29 cellular contexts compared by ENCODE assay signal in genomic region chr10:72314263-72314662, GRCh38. TPM values are rescaled to one million over a fixed set of nuclear protein-coding genes. Genes with fewer than 3 reads are reported as not detected.
DNase-seq lines count a peak whose midpoint lies in the region; ATAC-seq and TF ChIP-seq lines count a peak whose summit lies in the region.
"Had no signal": no experiment of that assay in that cellular context is flagged by ENCODE, and none has a peak within 500 bp of the region (broad histone marks: within the 10 kb centered on the region; RNA-seq: fewer than 3 reads in every experiment).

No MANE protein-coding gene starts in this region.

- H3K9me3 ChIP-seq in left ventricle myocardium inferior (replicated peaks) (no peaks in the 10 kb centered on the region), heart right ventricle (no peaks in the 10 kb centered on the region), mesenchymal stem cell (ENCODE audit: control insufficient read depth, low read length) (no peaks in the 10 kb centered on the region), upper lobe of right lung (no peaks in the 10 kb centered on the region)
- H3K9me3 ChIP-seq: right atrium auricular region, testis had no signal

- 97 to 99% methylated on average over 7 of the region's 7 CpGs for WGBS in heart right ventricle, 2 donors
- WGBS in mesenchymal stem cell, result over 99% methylated on average over 7 of the region's 7 CpGs

- no peak overlapping the region for H3K9ac ChIP-seq in mesenchymal stem cell (ENCODE audit: low read length)
- H3K9ac ChIP-seq: parathyroid adenoma had no signal

- no peak overlapping the region for H3K4me2 ChIP-seq in mesenchymal stem cell (ENCODE audit: low read length, poor library complexity, severe bottlenecking)

- no peak overlapping the region for H3K27ac Mint-ChIP-seq in T-helper 2 cell treated with Interferon-gamma antibody and Interleukin-4, amounts not matched to agents 5 μg/mL and 100 μg/mL, for 36 hours
- no peak overlapping the region for H3K27ac Mint-ChIP-seq in immature natural killer cell
- H3K27ac Mint-ChIP-seq: activated B cell treated with CpG ODN at 0.5 μM for 24 hours; activated T-helper 1 cell treated with anti-CD3 and anti-CD28 coated beads, Interleukin-12 subunit alpha, Interleukin-12 subunit beta, Interleukin-2, Interleukin-4 antibody, amounts not matched to agents 30 ng/mL and 10 ng/mL and 1 ng/mL, durations not matched to agents 14 hours and 24 hours and 36 hours had no signal

- H3K9me3 Mint-ChIP-seq in T-helper 2 cell treated with Interferon-gamma antibody and Interleukin-4, amounts not matched to agents 5 μg/mL and 100 μg/mL, for 36 hours, result no peaks in the 10 kb centered on the region
- no peaks in the 10 kb centered on the region for H3K9me3 Mint-ChIP-seq in immature natural killer cell
- H3K9me3 Mint-ChIP-seq: activated B cell treated with CpG ODN at 0.5 μM for 24 hours; activated naive CD4-positive, alpha-beta T cell treated with anti-CD3 and anti-CD28 coated beads for 36 hours; activated T-helper 1 cell treated with anti-CD3 and anti-CD28 coated beads, Interleukin-12 subunit alpha, Interleukin-12 subunit beta, Interleukin-2, Interleukin-4 antibody, amounts not matched to agents 30 ng/mL and 10 ng/mL and 1 ng/mL, durations not matched to agents 14 hours and 24 hours and 36 hours; T-cell had no signal

- H3K4me3 Mint-ChIP-seq in T-helper 2 cell treated with Interferon-gamma antibody and Interleukin-4, amounts not matched to agents 5 μg/mL and 100 μg/mL, for 36 hours, result no peak overlapping the region
- H3K4me3 Mint-ChIP-seq in immature natural killer cell, result no peak overlapping the region
- H3K4me3 Mint-ChIP-seq: activated B cell treated with CpG ODN at 0.5 μM for 24 hours; activated naive CD4-positive, alpha-beta T cell treated with anti-CD3 and anti-CD28 coated beads for 36 hours; activated T-helper 1 cell treated with anti-CD3 and anti-CD28 coated beads, Interleukin-12 subunit alpha, Interleukin-12 subunit beta, Interleukin-2, Interleukin-4 antibody, amounts not matched to agents 30 ng/mL and 10 ng/mL and 1 ng/mL, durations not matched to agents 14 hours and 24 hours and 36 hours had no signal

- H3K4me3 ChIP-seq in left ventricle myocardium inferior (no peak overlapping the region), heart right ventricle (no peak overlapping the region), mesenchymal stem cell (ENCODE audit: insufficient read depth in 1 of 2, low read depth in 1 of 2, low read length in 2 of 2) (no peak overlapping the region), upper lobe of right lung (no peak overlapping the region)
- H3K4me3 ChIP-seq: right atrium auricular region, smooth muscle cell, testis had no signal

- no peak for TF ChIP-seq CTCF in left ventricle myocardium inferior (IDR thresholded peaks at IDR 0.05; ENCODE audit: borderline replicate concordance)
- no peak for TF ChIP-seq CTCF in heart right ventricle (IDR thresholded peaks at IDR 0.05)
- TF ChIP-seq CTCF in VCaP (conservative IDR thresholded peaks at IDR 0.05), result no peak
- TF ChIP-seq CTCF in upper lobe of right lung (IDR thresholded peaks at IDR 0.05), result no peak

- H3K4me1 ChIP-seq in left ventricle myocardium inferior, result peaks cover 72% of the 10 kb centered on the region
- H3K4me1 ChIP-seq in heart right ventricle, result peaks cover 37 to 70% (median 66%) of the 10 kb centered on the region in 9 donors
- peaks cover 23% of the 10 kb centered on the region for H3K4me1 ChIP-seq in mesenchymal stem cell (ENCODE audit: control insufficient read depth, insufficient read depth, low read depth, low read length)
- H3K4me1 ChIP-seq in upper lobe of right lung, result peaks cover 67% of the 10 kb centered on the region

- no peaks in the 10 kb centered on the region for H3K27me3 Mint-ChIP-seq in T-helper 2 cell treated with Interferon-gamma antibody and Interleukin-4, amounts not matched to agents 5 μg/mL and 100 μg/mL, for 36 hours (ENCODE audit: low read depth)
- peaks cover 3 to 7% (median 7%) of the 10 kb centered on the region in 3 donors for H3K27me3 Mint-ChIP-seq in immature natural killer cell (ENCODE audit: low read depth in 3 of 3)
- H3K27me3 Mint-ChIP-seq: activated B cell treated with CpG ODN at 0.5 μM for 24 hours, T-cell had no signal

- intact Hi-C loops in left ventricle myocardium inferior (cut with micrococcal nuclease), result no loop called here
- intact Hi-C loops in heart right ventricle (cut with DNase I), result no loop called here
- intact Hi-C loops in upper lobe of right lung (cut with DNase I), result no loop called here

- no peaks in the 10 kb centered on the region for H3K79me1 ChIP-seq in mesenchymal stem cell (replicated peaks; ENCODE audit: low read length, poor library complexity, severe bottlenecking)

- no peak for ATAC-seq in heart right ventricle
- no peak for ATAC-seq in upper lobe of right lung
- ATAC-seq: left colon; stimulated activated naive CD8-positive, alpha-beta T cell treated with anti-CD3 and anti-CD28 coated beads, Interleukin-15, Interleukin-2, amounts not matched to agents 100 U/mL and 50 U/mL, for 24 hours; T-cell had no signal

- no peak overlapping the region for H2AK5ac ChIP-seq in mesenchymal stem cell (ENCODE audit: low read length, severe bottlenecking)

- H3K23ac ChIP-seq in mesenchymal stem cell (ENCODE audit: low read length in 2 of 2), result no peak overlapping the region

- H4K8ac ChIP-seq in mesenchymal stem cell (ENCODE audit: low read length), result no peak overlapping the region

- H4K91ac ChIP-seq in mesenchymal stem cell (ENCODE audit: low read length), result peak overlapping the region; percentile 81

- H3K4me1 Mint-ChIP-seq in T-helper 2 cell treated with Interferon-gamma antibody and Interleukin-4, amounts not matched to agents 5 μg/mL and 100 μg/mL, for 36 hours (ENCODE audit: low read depth), result peaks cover 49% of the 10 kb centered on the region
- peaks cover 56 to 60% of the 10 kb centered on the region in 2 donors for H3K4me1 Mint-ChIP-seq in immature natural killer cell

- H2BK120ac ChIP-seq in mesenchymal stem cell (ENCODE audit: low read depth, low read length), result no peak overlapping the region

- H3K4ac ChIP-seq in mesenchymal stem cell (ENCODE audit: low read depth in 1 of 2, low read length in 2 of 2), result peak overlapping the region in 1 of 2 experiments; percentile 42

- no peaks in the 10 kb centered on the region for H3K36me3 ChIP-seq in left ventricle myocardium inferior
- no peaks in the 10 kb centered on the region for H3K36me3 ChIP-seq in heart right ventricle
- no peaks in the 10 kb centered on the region for H3K36me3 ChIP-seq in mesenchymal stem cell (ENCODE audit: control insufficient read depth in 1 of 2, insufficient read depth in 2 of 2, low read depth in 1 of 2, low read length in 2 of 2)
- no peaks in the 10 kb centered on the region for H3K36me3 ChIP-seq in upper lobe of right lung
- H3K36me3 ChIP-seq: brain microvascular endothelial cell, right atrium auricular region had no signal

- H3K18ac ChIP-seq in mesenchymal stem cell (ENCODE audit: low read depth in 1 of 2, low read length in 2 of 2), result peak overlapping the region in 1 of 2 experiments; percentile 65

- H2BK12ac ChIP-seq in mesenchymal stem cell (ENCODE audit: low read length in 2 of 2), result peak overlapping the region in 1 of 2 experiments; percentile 57

- no peak overlapping the region for H2BK5ac ChIP-seq in mesenchymal stem cell (ENCODE audit: low read depth, low read length, poor library complexity, severe bottlenecking)

- no peak overlapping the region for H2AFZ ChIP-seq in mesenchymal stem cell (ENCODE audit: low read depth, low read length)

- H3K36me3 Mint-ChIP-seq in T-helper 2 cell treated with Interferon-gamma antibody and Interleukin-4, amounts not matched to agents 5 μg/mL and 100 μg/mL, for 36 hours (ENCODE audit: low read depth), result peaks cover 4% of the 10 kb centered on the region
- no peaks in the 10 kb centered on the region for H3K36me3 Mint-ChIP-seq in immature natural killer cell
- H3K36me3 Mint-ChIP-seq: T-cell had no signal

- H3K14ac ChIP-seq in mesenchymal stem cell (ENCODE audit: low read length in 2 of 2), result no peak overlapping the region

- H2BK15ac ChIP-seq in mesenchymal stem cell (ENCODE audit: low read depth, poor library complexity, severe bottlenecking), result no peak overlapping the region

- H3K27me3 ChIP-seq in left ventricle myocardium inferior (ENCODE audit: low read depth) (no peaks in the 10 kb centered on the region), heart right ventricle (no peaks in the 10 kb centered on the region), mesenchymal stem cell (ENCODE audit: control insufficient read depth in 1 of 2, insufficient read depth in 1 of 2, low read length in 2 of 2) (no peaks in the 10 kb centered on the region), upper lobe of right lung (no peaks in the 10 kb centered on the region)
- H3K27me3 ChIP-seq: brain microvascular endothelial cell, right atrium auricular region, testis had no signal

- H3K27ac ChIP-seq in left ventricle myocardium inferior (replicated peaks) (peak overlapping the region; percentile 91), heart right ventricle (peak overlapping the region in 5 of 10 donors; percentile 67 to 99 (median 91)), VCaP (peak overlapping the region; percentile 82; the same call in 1 of the 2 replicates), mesenchymal stem cell (ENCODE audit: low read length, poor library complexity, severe bottlenecking) (no peak overlapping the region), upper lobe of right lung (peak overlapping the region; percentile 65)
- H3K27ac ChIP-seq: brain microvascular endothelial cell had no signal

- DNase-seq in left ventricle myocardium inferior, result no peak
- DNase-seq in heart right ventricle, result no peak
- no peak for DNase-seq in mesenchymal stem cell
- no peak for DNase-seq in upper lobe of right lung
- no peak for DNase-seq in NCI-H1436 treated with DMSO at 0.1 percent for 48 hours (lab: John Stamatoyannopoulos, UW)
- DNase-seq in T-helper 2 cell treated with Interferon-gamma antibody and Interleukin-4, amounts not matched to agents 5 μg/mL and 100 μg/mL, for 36 hours (ENCODE audit: low spot score), result no peak
- DNase-seq in immature natural killer cell, result no peak
- DNase-seq: activated B cell treated with CpG ODN at 0.5 μM for 24 hours; activated CD4-positive, alpha-beta T cell treated with anti-CD3 and anti-CD28 coated beads, Interleukin-2, amount 50 U/mL, for 48 hours; activated CD8-positive, alpha-beta memory T cell treated with anti-CD3 and anti-CD28 coated beads, Interleukin-2, amount 50 U/mL, for 48 hours; activated naive CD4-positive, alpha-beta T cell treated with anti-CD3 and anti-CD28 coated beads for 36 hours; amygdala; brain microvascular endothelial cell; HCEC 1CT; hypothalamus; left colon; MV-4-11; NCI-H146; NCI-H446; RPMI8226; stimulated activated CD4-positive, alpha-beta T cell treated with anti-CD3 and anti-CD28 coated beads, Interleukin-1b, Interleukin-23, amount 100 ng/mL, for 48 hours; stimulated activated naive CD8-positive, alpha-beta T cell treated with anti-CD3 and anti-CD28 coated beads, Interleukin-15, Interleukin-2, amounts not matched to agents 100 U/mL and 50 U/mL, for 24 hours; T-cell; testis had no signal

RNA-seq across cellular contexts. Expression of gene DNAJB12, which starts 40.5 kb away (rescaled TPM):
- total RNA-seq in left ventricle myocardium inferior (25.6 TPM), heart right ventricle (10 to 100 TPM; 24.4 to 32.8 (median 28.9) TPM), upper lobe of right lung (39.9 TPM)
- polyA plus RNA-seq in heart right ventricle (10 to 100 TPM; 22.6 to 27.5 TPM), immature natural killer cell (10 to 100 TPM; 12.2 to 32.0 (median 12.4) TPM)
- polyA plus RNA-seq in mesenchymal stem cell (2013, experiment 1 of 2), result 28.6 TPM
- 27.7 TPM for polyA plus RNA-seq in mesenchymal stem cell (2013, experiment 2 of 2)

RNA-seq across cellular contexts. Expression of gene DDIT4, which starts 40.5 kb away (rescaled TPM):
- total RNA-seq in left ventricle myocardium inferior (66.3 TPM), heart right ventricle (100 to 1,000 TPM in 1 of 10 donors, 10 to 100 TPM in 9; 13.6 to 102 (median 30.2) TPM), upper lobe of right lung (200 TPM)
- polyA plus RNA-seq in heart right ventricle (100 to 1,000 TPM in 1 of 2 donors, 10 to 100 TPM in 1; 64.7 to 135 TPM), immature natural killer cell (100 to 1,000 TPM; 437 to 876 (median 450) TPM)
- 109 TPM for polyA plus RNA-seq in mesenchymal stem cell (2013, experiment 1 of 2)
- polyA plus RNA-seq in mesenchymal stem cell (2013, experiment 2 of 2), result 107 TPM
